Comparison of ENCODE assay signal across 9 cellular contexts in the genomic region with DNA sequence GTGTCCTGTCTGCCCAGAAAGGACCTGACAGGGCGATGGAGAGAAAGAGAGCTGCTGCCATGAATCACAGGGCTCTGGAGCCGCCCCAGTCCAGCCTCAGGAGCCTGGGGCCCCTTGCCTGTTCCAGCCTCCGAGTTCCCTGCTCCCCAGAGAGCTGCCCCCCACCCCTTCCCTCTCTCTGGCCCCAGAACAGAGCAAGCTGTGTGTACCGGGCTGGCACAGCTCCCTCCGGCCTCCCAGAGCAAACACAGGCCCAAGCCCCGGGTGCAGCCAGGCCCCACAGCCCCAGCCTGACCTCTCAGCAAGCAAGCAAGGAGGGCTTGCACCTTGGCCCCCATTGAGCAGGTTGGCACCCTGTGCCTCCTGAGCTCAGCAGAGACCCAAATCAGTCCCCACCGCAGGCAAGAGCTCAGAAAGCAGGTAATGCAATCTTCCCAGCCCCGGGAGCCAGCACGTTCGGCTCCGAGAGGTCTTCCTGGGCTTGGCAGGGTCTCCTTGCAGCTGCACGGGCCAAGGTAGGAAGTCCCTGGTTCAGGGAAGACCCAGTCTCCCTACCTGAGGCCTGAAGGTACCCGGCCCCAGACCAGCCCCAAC. TPM values are rescaled to one million over a fixed set of nuclear protein-coding genes. Genes with fewer than 3 reads are reported as not detected.
DNase-seq lines count a peak whose midpoint lies in the region; ATAC-seq and TF ChIP-seq lines count a peak whose summit lies in the region.
"Had no signal": no experiment of that assay in that cellular context is flagged by ENCODE, and none has a peak within 500 bp of the region (broad histone marks: within the 10 kb centered on the region; RNA-seq: fewer than 3 reads in every experiment).

No MANE protein-coding gene starts in this region.

- H3K36me3 ChIP-seq in A673 (ENCODE audit: insufficient read depth, low read length, poor library complexity, severe bottlenecking) (peaks cover 2% of the 10 kb centered on the region), PC-3 (ENCODE audit: low read depth, low read length) (0 out of 2 replicates have a peak, but pooled peaks cover 3% of the 10 kb centered on the region)

- no peaks in the 10 kb centered on the region for H3K9me3 Mint-ChIP-seq in naive B cell

- peak overlapping the region; percentile 92 for H3K4me2 ChIP-seq in PC-3 (ENCODE audit: low read length)

- ATAC-seq in PC-3 = peak; percentile 24
- peak; percentile 31 for ATAC-seq in esophagus mucosa
- ATAC-seq in naive B cell (ENCODE audit: low read depth in 2 of 2) = no peak
- ATAC-seq in GM19397 (IDR thresholded peaks at IDR 0.05; ENCODE audit: unreplicated experiment) = no peak
- no peak for ATAC-seq in HG02623 (IDR thresholded peaks at IDR 0.05; ENCODE audit: unreplicated experiment)

- H3K79me2 ChIP-seq in PC-3 (ENCODE audit: low read length) = peaks cover 46% of the 10 kb centered on the region

- H2AFZ ChIP-seq in PC-3 (ENCODE audit: low read length) = peak overlapping the region; percentile 76; the same call in 1 of the 2 replicates

- in situ Hi-C loops in GM13977 (cut with MboI; ENCODE audit: low pct_unique_long_range_greater_than_20kb, low sequenced_read_pairs, unreplicated experiment) = no loop called here

- H3K4me3 ChIP-seq in A673 (ENCODE audit: low read depth, low read length, poor library complexity, severe bottlenecking) (peak overlapping the region; percentile 58), PC-3 (ENCODE audit: low read length) (peak overlapping the region; percentile 90)

- H3K27ac Mint-ChIP-seq in naive B cell = no peak overlapping the region

- H3K27me3 ChIP-seq in A673 (replicated peaks; ENCODE audit: insufficient read depth, low read depth, low read length, poor library complexity) (no peaks in the 10 kb centered on the region), PC-3 (ENCODE audit: low read length) (no peaks in the 10 kb centered on the region)

- peaks cover 24% of the 10 kb centered on the region for H3K4me1 ChIP-seq in A673 (ENCODE audit: insufficient read depth, low read length, poor library complexity, severe bottlenecking)
- peaks cover 21% of the 10 kb centered on the region for H3K4me1 ChIP-seq in PC-3 (ENCODE audit: insufficient read depth, low read length)

- intact Hi-C loops in A673 (cut with micrococcal nuclease; ENCODE audit: unreplicated experiment) (no loop called here), PC-3 (cut with micrococcal nuclease) (loop anchor here (1.0 kb wide), 1 partner anchor 29 kb away; the partner anchor contains the start of gene DDB2)

- CTCF ChIA-PET in A673 (lab: Charles Lee) (interaction anchor here (1.0 kb wide), 1 partner anchor 170 kb away, joined by 3 read pairs; no protein-coding TSS in a partner anchor), PC-3 (lab: Charles Lee) (interaction anchor here (0.6 to 1.5 kb wide), 9 partner anchors 29 to 170 kb away, joined by 3 to 20 read pairs (median 10); partner anchors contain the start of genes ACP2 and NR1H3)

- TF ChIP-seq CTCF in A673 (conservative IDR thresholded peaks at IDR 0.05; ENCODE audit: low read depth, low read length) = no peak
- TF ChIP-seq CTCF in PC-3 (conservative IDR thresholded peaks at IDR 0.05; ENCODE audit: low read depth, low read length) = no peak
- TF ChIP-seq CTCF in GM13977 (IDR thresholded peaks at IDR 0.05; ENCODE audit: extremely low read depth, insufficient read depth, missing control alignments) = no peak

- no peaks in the 10 kb centered on the region for H3F3A ChIP-seq in PC-3 (ENCODE audit: low read length, unreplicated experiment)

- H3K4me1 Mint-ChIP-seq in naive B cell = peaks cover 6 to 12% (median 12%) of the 10 kb centered on the region in 3 donors

- H3K4me3 Mint-ChIP-seq in naive B cell = peak overlapping the region in 7 of 8 donors; percentile 5 to 80 (median 20)

- DNase-seq in A673 (ENCODE audit: low spot score) (no peak), PC-3 (no peak), naive B cell (no peak), NCI-H69 (lab: John Stamatoyannopoulos, UW) (no peak), GM13977 (ENCODE audit: low spot score) (no peak)
- DNase-seq: activated CD4-positive, CD25-positive, alpha-beta regulatory T cell treated with anti-CD3 and anti-CD28 coated beads, Interleukin-2, amount 50 U/mL, for 72 hours had no signal

- H3K27ac ChIP-seq in A673 (ENCODE audit: low read depth, low read length, poor library complexity, severe bottlenecking) (peak overlapping the region; percentile 41), PC-3 (ENCODE audit: low read length) (peak overlapping the region; percentile 81)

- peaks cover 4 to 45% (median 13%) of the 10 kb centered on the region in 3 donors for H3K27me3 Mint-ChIP-seq in naive B cell

- H3K9me3 ChIP-seq in A673 (ENCODE audit: low read depth, low read length, poor library complexity, severe bottlenecking) (no peaks in the 10 kb centered on the region), PC-3 (ENCODE audit: low read length) (no peaks in the 10 kb centered on the region)

- H3K9me2 ChIP-seq in PC-3 (replicated peaks; ENCODE audit: low read length) = no peaks in the 10 kb centered on the region

- H3K9ac ChIP-seq in PC-3 (ENCODE audit: low read length) = peak overlapping the region; percentile 85

- H3K36me3 Mint-ChIP-seq in naive B cell = no peaks in the 10 kb centered on the region

- no peaks in the 10 kb centered on the region for H4K20me1 ChIP-seq in PC-3 (ENCODE audit: low read length)

- POLR2A ChIA-PET in A673 (lab: Charles Lee; ENCODE audit: low non-redundant PET) = interaction anchor here (0.5 to 0.6 kb wide), 3 partner anchors 19 to 51 kb away, joined by 6 to 7 read pairs (median 6); no protein-coding TSS in a partner anchor
- POLR2A ChIA-PET in PC-3 (lab: Charles Lee; ENCODE audit: unreplicated experiment) = interaction anchor here (0.8 to 1.3 kb wide), 4 partner anchors 24 to 64 kb away, joined by 3 to 16 read pairs (median 9); partner anchors contain the start of genes ACP2 and DDB2

- BruUV-seq in A673 (replicated peaks; lab: Mats Ljungman, UMichigan) (no TSS peak), PC-3 (replicated peaks; lab: Mats Ljungman, UMichigan) (no TSS peak)

RNA-seq across cellular contexts. Expression of gene PACSIN3, which starts 1.4 kb away (rescaled TPM):
- total RNA-seq in A673 (2021) (32.0 and 50.9 TPM in 2 replicates), PC-3 (2014; rRNA removed) (83.9 and 129 TPM in 2 replicates), esophagus mucosa (55.3 TPM)
- under 1 TPM in 2 of 6 donors, not detected in 4; 0.41 to 0.49 TPM for polyA plus RNA-seq in naive B cell (ENCODE audit: low read depth in 6 of 6)

RNA-seq across cellular contexts. Expression of gene ARFGAP2, which starts 8.1 kb away (rescaled TPM):
- total RNA-seq in A673 (2021) (179 and 206 TPM in 2 replicates), PC-3 (2014; rRNA removed) (97.5 and 125 TPM in 2 replicates), esophagus mucosa (77.9 TPM)
- 100 to 1,000 TPM in 3 of 6 donors, 10 to 100 TPM in 3; 87.2 to 127 (median 100) TPM for polyA plus RNA-seq in naive B cell (ENCODE audit: low read depth in 6 of 6)

RNA-seq across cellular contexts. Expression of gene DDB2, which starts 30.0 kb away (rescaled TPM):
- 71.4 and 96.9 TPM in 2 replicates for total RNA-seq in A673 (2021)
- 45.4 and 54.5 TPM in 2 replicates for total RNA-seq in PC-3 (2014; rRNA removed)
- 49.3 TPM for total RNA-seq in esophagus mucosa
- polyA plus RNA-seq in naive B cell (ENCODE audit: low read depth in 6 of 6) = 10 to 100 TPM in 5 of 6 donors, 1 to 10 TPM in 1; 6.5 to 25.3 (median 22.9) TPM

Comparison
In these comparisons a context has a peak if more than half of its experiments do, and no peak if none do; other contexts are left out.
1. ATAC-seq: peak in PC-3 (single experiment) and esophagus mucosa (single experiment); none in naive B cell (0 of 2), GM19397 (single experiment) and HG02623 (single experiment).